Comparison of ENCODE assay signal across 8 cellular contexts in genomic region chr6:28161410-28162079, GRCh38. TPM values are rescaled to one million over a fixed set of nuclear protein-coding genes. Genes with fewer than 3 reads are reported as not detected.
A peak's percentile ranks its signal among the peaks of the same experiment; 100 is the strongest.
DNase-seq lines count a peak whose midpoint lies in the region; ATAC-seq and TF ChIP-seq lines count a peak whose summit lies in the region.

No MANE protein-coding gene starts in this region.

- H3K23ac ChIP-seq in trophoblast cell (ENCODE audit: low read length): no peak overlapping the region

- no peak overlapping the region for H2BK120ac ChIP-seq in trophoblast cell (ENCODE audit: insufficient read depth, low read length, poor library complexity)

- H3K4me1 ChIP-seq in trophoblast cell (ENCODE audit: control insufficient read depth in 1 of 2, insufficient read depth in 2 of 2, low read length in 2 of 2): peaks cover 0 to 3% of the 10 kb centered on the region in 2 experiments
- peaks cover 0 to 6% (median 3%) of the 10 kb centered on the region in 4 donors for H3K4me1 ChIP-seq in tibial nerve

- H3K4ac ChIP-seq in trophoblast cell (ENCODE audit: low read depth, low read length): no peak overlapping the region

- no peak for TF ChIP-seq CTCF in BJ (IDR thresholded peaks at IDR 0.05; ENCODE audit: insufficient read depth, low read depth, low read length)
- TF ChIP-seq CTCF in tibial nerve (IDR thresholded peaks at IDR 0.05): no peak

- CTCF ChIA-PET in BJ (lab: Yijun Ruan, JAX): no interaction called here

- H2BK12ac ChIP-seq in trophoblast cell (ENCODE audit: low read length): no peak overlapping the region

- peak in 1 of 2 donors; percentile 59 for TF ChIP-seq EP300 in tibial nerve (IDR thresholded peaks at IDR 0.05)

- H3K27ac ChIP-seq in trophoblast cell (ENCODE audit: low read depth, low read length) (no peak overlapping the region), tibial nerve (no peak overlapping the region)

- no peaks in the 10 kb centered on the region for H3K36me3 ChIP-seq in BJ (ENCODE audit: control insufficient read depth, insufficient read depth, low read length)
- H3K36me3 ChIP-seq in trophoblast cell (ENCODE audit: control insufficient read depth in 1 of 2, insufficient read depth in 2 of 2, low read length in 2 of 2): peaks cover 0 to 2% of the 10 kb centered on the region in 2 experiments
- peaks cover 0 to 24% (median 0%) of the 10 kb centered on the region in 3 donors for H3K36me3 ChIP-seq in tibial nerve

- no CpG with 5 or more reads among the region's 32 CpGs for WGBS in trophoblast cell (ENCODE audit: extremely low coverage, insufficient coverage, insufficient read length)
- 8 to 9% methylated on average over 31 to 32 of the region's 32 CpGs for WGBS in tibial nerve, 2 donors

- H3K4me2 ChIP-seq in trophoblast cell (ENCODE audit: low read length): peak overlapping the region; percentile 75

- H2AFZ ChIP-seq in trophoblast cell (ENCODE audit: insufficient read depth, low read length, poor library complexity): peak overlapping the region; percentile 88

- no peak for DNase-seq in BJ (ENCODE audit: low read depth)
- DNase-seq in HT-29 (ENCODE audit: low spot score): peak; percentile 80
- peak; percentile 86 for DNase-seq in SK-N-DZ (ENCODE audit: low spot score)
- peak; percentile 86 for DNase-seq in activated naive CD4-positive, alpha-beta T cell treated with anti-CD3 and anti-CD28 coated beads, Interleukin-2, amount 50 U/mL, for 16 hours
- peak; percentile 85 for DNase-seq in Right ventricle myocardium superior
- DNase-seq in trophoblast cell: peak; percentile 78 to 92
- DNase-seq in tibial nerve (ENCODE audit: low spot score in 2 of 2): peak; percentile 32 to 41

- no peak overlapping the region for H2BK5ac ChIP-seq in trophoblast cell (ENCODE audit: low read depth, low read length, poor library complexity)

- no peaks in the 10 kb centered on the region for H3K79me1 ChIP-seq in trophoblast cell (ENCODE audit: low read length)

- TF ChIP-seq POLR2A in tibial nerve (IDR thresholded peaks at IDR 0.05): no peak

- no peak overlapping the region for H4K91ac ChIP-seq in trophoblast cell (ENCODE audit: low read depth, low read length)

- H4K8ac ChIP-seq in trophoblast cell (ENCODE audit: low read depth, low read length): peak overlapping the region; percentile 56

- no peak overlapping the region for H2AK5ac ChIP-seq in trophoblast cell (ENCODE audit: low read length)

- peak overlapping the region; percentile 67 for H3K9ac ChIP-seq in trophoblast cell (ENCODE audit: low read length)

- H3K4me3 ChIP-seq in BJ (ENCODE audit: low read depth, low read length) (peak overlapping the region; percentile 45), trophoblast cell (ENCODE audit: low read depth, low read length) (peak overlapping the region; percentile 73), tibial nerve (peak overlapping the region; percentile 31 to 57 (median 46))

- H3K79me2 ChIP-seq in trophoblast cell (ENCODE audit: control insufficient read depth, insufficient read depth, low read length, poor library complexity): no peaks in the 10 kb centered on the region

- H3K27me3 ChIP-seq in BJ (ENCODE audit: control insufficient read depth, insufficient read depth, low read length) (no peaks in the 10 kb centered on the region), trophoblast cell (ENCODE audit: insufficient read depth, low read length) (no peaks in the 10 kb centered on the region), tibial nerve (no peaks in the 10 kb centered on the region)

- POLR2A ChIA-PET in BJ (lab: Charles Lee): no interaction called here

- H4K12ac ChIP-seq in trophoblast cell (ENCODE audit: low read depth, low read length): peak overlapping the region; percentile 47

- H3K18ac ChIP-seq in trophoblast cell (ENCODE audit: low read length): no peak overlapping the region

- intact Hi-C loops in Right ventricle myocardium superior (cut with DNase I): no loop called here

- H3K14ac ChIP-seq in trophoblast cell (ENCODE audit: low read length): no peak overlapping the region

- peaks cover 5% of the 10 kb centered on the region for H3K9me3 ChIP-seq in trophoblast cell (ENCODE audit: insufficient read depth, low read depth, low read length)
- H3K9me3 ChIP-seq in tibial nerve: no peaks in the 10 kb centered on the region

- peak; percentile 98 for ATAC-seq in GM19452 (IDR thresholded peaks at IDR 0.05; ENCODE audit: unreplicated experiment)
- ATAC-seq in Right ventricle myocardium superior (ENCODE audit: poor library complexity): peak; percentile 98

RNA-seq across cellular contexts. Expression of gene ZKSCAN8, which starts 19.9 kb away (rescaled TPM):
- polyA plus RNA-seq in BJ (2011; rRNA removed): 5.5 and 8.3 TPM in 2 replicates
- 13.7 and 19.1 TPM in 2 replicates for polyA minus RNA-seq in BJ (2011; rRNA and poly(A)+ RNA removed)
- total RNA-seq in HT-29 (2014; rRNA removed; shearing (Covaris generic)): 5.3 and 5.7 TPM in 2 replicates
- polyA plus RNA-seq in SK-N-DZ (2014; cell fraction: cytosol; rRNA removed): 14.7 and 19.1 TPM in 2 replicates
- polyA plus RNA-seq in SK-N-DZ (2014; cell fraction: nucleus; rRNA removed): 19.2 and 29.8 TPM in 2 replicates
- total RNA-seq in Right ventricle myocardium superior (12.0 TPM), tibial nerve (10 to 100 TPM; 19.8 to 38.4 (median 24.8) TPM)
- polyA plus RNA-seq in trophoblast cell (2013): 12.9 and 13.1 TPM in 2 replicates

RNA-seq across cellular contexts. Expression of gene ZSCAN16, which starts 37.1 kb away (rescaled TPM):
- polyA plus RNA-seq in BJ (2011; rRNA removed): 1.8 and 2.3 TPM in 2 replicates
- polyA minus RNA-seq in BJ (2011; rRNA and poly(A)+ RNA removed): 0.57 and 1.1 TPM in 2 replicates
- total RNA-seq in HT-29 (2014; rRNA removed; shearing (Covaris generic)): 4.5 and 5.8 TPM in 2 replicates
- polyA plus RNA-seq in SK-N-DZ (2014; cell fraction: cytosol; rRNA removed): 7.7 and 9.3 TPM in 2 replicates
- polyA plus RNA-seq in SK-N-DZ (2014; cell fraction: nucleus; rRNA removed): 11.4 and 13.5 TPM in 2 replicates
- total RNA-seq in Right ventricle myocardium superior (1.2 TPM), tibial nerve (1 to 10 TPM in 3 of 4 donors, under 1 TPM in 1; 0.78 to 9.9 (median 3.6) TPM)
- 4.1 and 4.4 TPM in 2 replicates for polyA plus RNA-seq in trophoblast cell (2013)
